Comparison of ENCODE assay signal across 8 cellular contexts in genomic region chr13:113489171-113489548, GRCh38. TPM values are rescaled to one million over a fixed set of nuclear protein-coding genes. Genes with fewer than 3 reads are reported as not detected.
DNase-seq lines count a peak whose midpoint lies in the region; ATAC-seq and TF ChIP-seq lines count a peak whose summit lies in the region.

No MANE protein-coding gene starts in this region.

- DNase-seq in COLO668 (lab: John Stamatoyannopoulos, UW; ENCODE audit: unreplicated experiment) (peak; percentile 58), MM.1S (no peak), dedifferentiated amniotic fluid mesenchymal stem cell (ENCODE audit: extremely low spot score) (no peak), foreskin melanocyte (no peak)
- no peak for DNase-seq in stimulated activated CD4-positive, alpha-beta T cell treated with anti-CD3 and anti-CD28 coated beads, Interleukin-4, amount 100 ng/mL, for 24 hours

- H4K20me1 ChIP-seq in MM.1S (ENCODE audit: insufficient read depth, low read length) (peaks cover 8% of the 10 kb centered on the region; the same call in 1 of the 2 replicates), neural cell (ENCODE audit: insufficient read depth) (no peaks in the 10 kb centered on the region)

- H3K27me3 ChIP-seq in MM.1S (replicated peaks; ENCODE audit: insufficient read depth, low read length) (no peaks in the 10 kb centered on the region), duodenal mucosa (ENCODE audit: control insufficient read depth in 1 of 2, insufficient read depth in 2 of 2, low read length in 2 of 2) (no peaks in the 10 kb centered on the region), neural cell (ENCODE audit: insufficient read depth, low read depth, low read length) (no peaks in the 10 kb centered on the region)

- no peaks in the 10 kb centered on the region for H3K9me3 ChIP-seq in MM.1S (replicated peaks; ENCODE audit: insufficient read depth, low read length)
- H3K9me3 ChIP-seq in duodenal mucosa (ENCODE audit: control insufficient read depth in 1 of 2, low read length in 2 of 2): no peaks in the 10 kb centered on the region
- H3K9me3 ChIP-seq in neural cell (ENCODE audit: low read length): no peaks in the 10 kb centered on the region

- TF ChIP-seq EP300 in neural cell (conservative IDR thresholded peaks at IDR 0.05; ENCODE audit: poor library complexity, severe bottlenecking): no peak

- H3K9me2 ChIP-seq in MM.1S (replicated peaks; ENCODE audit: insufficient read depth, low read length) (no peaks in the 10 kb centered on the region), neural cell (ENCODE audit: insufficient read depth, low read length) (no peaks in the 10 kb centered on the region)

- TF ChIP-seq CTCF in MM.1S (IDR thresholded peaks at IDR 0.05; ENCODE audit: low read length) (no peak), neural cell (IDR thresholded peaks at IDR 0.05; ENCODE audit: poor library complexity, severe bottlenecking) (peak; percentile 31)

- H3K4me3 ChIP-seq in MM.1S (ENCODE audit: low read length) (peak overlapping the region; percentile 83), duodenal mucosa (ENCODE audit: low read depth in 1 of 2, low read length in 2 of 2) (peak overlapping the region; percentile 71 to 82), neural cell (ENCODE audit: low read length) (peak overlapping the region; percentile 90)

- H3K9ac ChIP-seq in MM.1S (ENCODE audit: low read length) (no peak overlapping the region), duodenal mucosa (ENCODE audit: low read depth in 1 of 2, low read length in 2 of 2) (peak overlapping the region in 1 of 2 donors; percentile 51), neural cell (ENCODE audit: low read length) (peak overlapping the region; percentile 88)

- H3K4me2 ChIP-seq in MM.1S (ENCODE audit: low read depth, low read length) (peak overlapping the region; percentile 76), neural cell (ENCODE audit: low read length) (peak overlapping the region; percentile 74)

- H3K27ac ChIP-seq in MM.1S (ENCODE audit: low read length): no peak overlapping the region
- H3K27ac ChIP-seq in duodenal mucosa (ENCODE audit: low read depth, low read length): no peak overlapping the region
- H3K27ac ChIP-seq in neural cell (ENCODE audit: low read length): peak overlapping the region; percentile 82

- H3F3A ChIP-seq in MM.1S (ENCODE audit: insufficient read depth, low read length) (no peaks in the 10 kb centered on the region; the same call in 1 of the 2 replicates), neural cell (ENCODE audit: insufficient read depth, low read length, poor library complexity, severe bottlenecking) (peaks cover 8% of the 10 kb centered on the region)

- H3K79me2 ChIP-seq in MM.1S (ENCODE audit: low read length) (peaks cover 80% of the 10 kb centered on the region), neural cell (replicated peaks; ENCODE audit: insufficient read depth, low read length) (peaks cover 74% of the 10 kb centered on the region)

- ATAC-seq in GM21526 (IDR thresholded peaks at IDR 0.05; ENCODE audit: low FRiP score, unreplicated experiment): no peak

- H3K4me1 ChIP-seq in MM.1S (ENCODE audit: low read length): peaks cover 18% of the 10 kb centered on the region
- peaks cover 33 to 35% of the 10 kb centered on the region in 2 donors for H3K4me1 ChIP-seq in duodenal mucosa (ENCODE audit: control insufficient read depth in 1 of 2, insufficient read depth in 2 of 2, low read length in 2 of 2)

- H3K36me3 ChIP-seq in MM.1S (replicated peaks; ENCODE audit: insufficient read depth, low read length) (no peaks in the 10 kb centered on the region), duodenal mucosa (ENCODE audit: control insufficient read depth in 1 of 2, insufficient read depth in 2 of 2, low read length in 2 of 2) (peaks cover 0 to 6% of the 10 kb centered on the region in 2 donors), neural cell (ENCODE audit: insufficient read depth, low read length) (no peaks in the 10 kb centered on the region)

- H2AFZ ChIP-seq in MM.1S (ENCODE audit: low read length): no peak overlapping the region
- peak overlapping the region; percentile 15 for H2AFZ ChIP-seq in neural cell (ENCODE audit: low read depth, low read length)

- no peak for TF ChIP-seq RAD21 in neural cell (conservative IDR thresholded peaks at IDR 0.05)

TF ChIP-seq in neural cell, 6 proteins besides CTCF, POLR2A, EP300 and RAD21:
- TF ChIP-seq, protein P1, sequence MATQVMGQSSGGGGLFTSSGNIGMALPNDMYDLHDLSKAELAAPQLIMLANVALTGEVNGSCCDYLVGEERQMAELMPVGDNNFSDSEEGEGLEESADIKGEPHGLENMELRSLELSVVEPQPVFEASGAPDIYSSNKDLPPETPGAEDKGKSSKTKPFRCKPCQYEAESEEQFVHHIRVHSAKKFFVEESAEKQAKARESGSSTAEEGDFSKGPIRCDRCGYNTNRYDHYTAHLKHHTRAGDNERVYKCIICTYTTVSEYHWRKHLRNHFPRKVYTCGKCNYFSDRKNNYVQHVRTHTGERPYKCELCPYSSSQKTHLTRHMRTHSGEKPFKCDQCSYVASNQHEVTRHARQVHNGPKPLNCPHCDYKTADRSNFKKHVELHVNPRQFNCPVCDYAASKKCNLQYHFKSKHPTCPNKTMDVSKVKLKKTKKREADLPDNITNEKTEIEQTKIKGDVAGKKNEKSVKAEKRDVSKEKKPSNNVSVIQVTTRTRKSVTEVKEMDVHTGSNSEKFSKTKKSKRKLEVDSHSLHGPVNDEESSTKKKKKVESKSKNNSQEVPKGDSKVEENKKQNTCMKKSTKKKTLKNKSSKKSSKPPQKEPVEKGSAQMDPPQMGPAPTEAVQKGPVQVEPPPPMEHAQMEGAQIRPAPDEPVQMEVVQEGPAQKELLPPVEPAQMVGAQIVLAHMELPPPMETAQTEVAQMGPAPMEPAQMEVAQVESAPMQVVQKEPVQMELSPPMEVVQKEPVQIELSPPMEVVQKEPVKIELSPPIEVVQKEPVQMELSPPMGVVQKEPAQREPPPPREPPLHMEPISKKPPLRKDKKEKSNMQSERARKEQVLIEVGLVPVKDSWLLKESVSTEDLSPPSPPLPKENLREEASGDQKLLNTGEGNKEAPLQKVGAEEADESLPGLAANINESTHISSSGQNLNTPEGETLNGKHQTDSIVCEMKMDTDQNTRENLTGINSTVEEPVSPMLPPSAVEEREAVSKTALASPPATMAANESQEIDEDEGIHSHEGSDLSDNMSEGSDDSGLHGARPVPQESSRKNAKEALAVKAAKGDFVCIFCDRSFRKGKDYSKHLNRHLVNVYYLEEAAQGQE (IDR thresholded peaks at IDR 0.05; ENCODE audit: borderline replicate concordance): no peak
- TF ChIP-seq EZH2 (IDR thresholded peaks at IDR 0.05; ENCODE audit: borderline replicate concordance, insufficient read depth, low read length, poor library complexity, severe bottlenecking): no peak
- TF ChIP-seq TAF1 (IDR thresholded peaks at IDR 0.05; ENCODE audit: low read depth): no peak
- TF ChIP-seq MXI1 (conservative IDR thresholded peaks at IDR 0.05; ENCODE audit: poor library complexity, severe bottlenecking): no peak
- no peak for TF ChIP-seq SMC3 (conservative IDR thresholded peaks at IDR 0.05; ENCODE audit: poor library complexity)
- TF ChIP-seq POLR2AphosphoS5 (IDR thresholded peaks at IDR 0.05): no peak

RNA-seq across cellular contexts. Expression of gene DCUN1D2, which starts 1.4 kb away (rescaled TPM):
- 44.1 and 55.9 TPM in 2 replicates for polyA plus RNA-seq in neural cell
- polyA minus RNA-seq in neural cell: 33.1 and 41.2 TPM in 2 replicates

RNA-seq across cellular contexts. Expression of gene ADPRHL1, which starts 35.9 kb away (rescaled TPM):
- polyA plus RNA-seq in neural cell: 1.1 and 3.2 TPM in 2 replicates
- polyA minus RNA-seq in neural cell: 0.73 and 1.5 TPM in 2 replicates
